In genomic region chr19:48964205-48965032, GRCh38 we compare ENCODE assay signal across 1 cellular context.
TF ChIP-seq lines count a peak whose summit lies in the region.

No MANE protein-coding gene starts in this region.

TF ChIP-seq in HepG2, 621 proteins besides CTCF, POLR2A, EP300 and RAD21 (continued from another document and continues in another):
- TF ChIP-seq SNAPC4 (CRISPR knock-in tag; IDR thresholded peaks at IDR 0.05) (0 out of 2 replicates have a peak, but pooled peaks have one; percentile 7), ZNF431 (CRISPR knock-in tag; IDR thresholded peaks at IDR 0.05; ENCODE audit: borderline replicate concordance, low read depth) (no peak), ZNF17 (CRISPR knock-in tag; IDR thresholded peaks at IDR 0.05) (no peak), ZNF446 (CRISPR knock-in tag; IDR thresholded peaks at IDR 0.05) (peak; percentile 57; the same call in 1 of the 2 replicates), NFATC3 (CRISPR knock-in tag; IDR thresholded peaks at IDR 0.05) (0 out of 2 replicates have a peak, but pooled peaks have one; percentile 28), ZNF777 (CRISPR knock-in tag; IDR thresholded peaks at IDR 0.05) (no peak), ZNF292 (CRISPR knock-in tag; IDR thresholded peaks at IDR 0.05; ENCODE audit: borderline replicate concordance, low read depth) (no peak), HNRNPH1 (optimal IDR thresholded peaks at IDR 0.05; ENCODE audit: low read depth, low read length) (peak; percentile 27), ZNF790 (CRISPR knock-in tag; IDR thresholded peaks at IDR 0.05; ENCODE audit: borderline replicate concordance) (0 out of 2 replicates have a peak, but pooled peaks have one; percentile 8), CHD2 (IDR thresholded peaks at IDR 0.05; ENCODE audit: low read depth, low read length) (0 out of 2 replicates have a peak, but pooled peaks have one; percentile 3), MXD3 (CRISPR knock-in tag; IDR thresholded peaks at IDR 0.05) (0 out of 2 replicates have a peak, but pooled peaks have one; percentile 12), CCDC6 (CRISPR knock-in tag; IDR thresholded peaks at IDR 0.05) (no peak), MATR3 (CRISPR knock-in tag; IDR thresholded peaks at IDR 0.05) (no peak), ZNF382 (CRISPR knock-in tag; IDR thresholded peaks at IDR 0.05; ENCODE audit: borderline replicate concordance) (no peak), POLR2G (IDR thresholded peaks at IDR 0.05; ENCODE audit: low read depth, low read length) (peak; percentile 57), ZNF878 (CRISPR knock-in tag; IDR thresholded peaks at IDR 0.05) (0 out of 2 replicates have a peak, but pooled peaks have one; percentile 1), CSRNP1 (CRISPR knock-in tag; IDR thresholded peaks at IDR 0.05) (no peak), ZNF468 (CRISPR knock-in tag; IDR thresholded peaks at IDR 0.05) (no peak), SPEN (CRISPR knock-in tag; IDR thresholded peaks at IDR 0.05; ENCODE audit: low read depth) (peak; percentile 4; the same call in 1 of the 2 replicates), ZNF354B (CRISPR knock-in tag; IDR thresholded peaks at IDR 0.05) (no peak), ETV6 (CRISPR knock-in tag; conservative IDR thresholded peaks at IDR 0.05) (no peak), ZBTB7B (CRISPR knock-in tag; IDR thresholded peaks at IDR 0.05) (no peak), MYPOP (CRISPR knock-in tag; IDR thresholded peaks at IDR 0.05) (no peak), FUBP1 (CRISPR knock-in tag; IDR thresholded peaks at IDR 0.05; ENCODE audit: borderline replicate concordance) (no peak), RBFOX2 (IDR thresholded peaks at IDR 0.05; ENCODE audit: low read depth, low read length) (peak; percentile 17; the same call in 1 of the 2 replicates), KDM4B (CRISPR knock-in tag; IDR thresholded peaks at IDR 0.05) (no peak), NR2F1 (CRISPR knock-in tag; IDR thresholded peaks at IDR 0.05) (no peak), ZNF510 (CRISPR knock-in tag; IDR thresholded peaks at IDR 0.05; ENCODE audit: low read depth) (no peak), ZNF18 (CRISPR knock-in tag; IDR thresholded peaks at IDR 0.05; ENCODE audit: insufficient replicate concordance) (peak; percentile 31), TFE3 (CRISPR knock-in tag; IDR thresholded peaks at IDR 0.05) (0 out of 2 replicates have a peak, but pooled peaks have one; percentile 2), TRIM22 (IDR thresholded peaks at IDR 0.05) (no peak), ZNF383 (CRISPR knock-in tag; IDR thresholded peaks at IDR 0.05; ENCODE audit: borderline replicate concordance) (no peak), ZBTB10 (CRISPR knock-in tag; IDR thresholded peaks at IDR 0.05; ENCODE audit: borderline replicate concordance) (peak; percentile 80; the same call in 1 of the 2 replicates), GMEB1 (CRISPR knock-in tag; IDR thresholded peaks at IDR 0.05; ENCODE audit: borderline replicate concordance) (no peak), FOXK1 (CRISPR knock-in tag; IDR thresholded peaks at IDR 0.05; ENCODE audit: borderline replicate concordance, low read depth) (no peak)
